8 cellular contexts compared by ENCODE assay signal in the genomic region with DNA sequence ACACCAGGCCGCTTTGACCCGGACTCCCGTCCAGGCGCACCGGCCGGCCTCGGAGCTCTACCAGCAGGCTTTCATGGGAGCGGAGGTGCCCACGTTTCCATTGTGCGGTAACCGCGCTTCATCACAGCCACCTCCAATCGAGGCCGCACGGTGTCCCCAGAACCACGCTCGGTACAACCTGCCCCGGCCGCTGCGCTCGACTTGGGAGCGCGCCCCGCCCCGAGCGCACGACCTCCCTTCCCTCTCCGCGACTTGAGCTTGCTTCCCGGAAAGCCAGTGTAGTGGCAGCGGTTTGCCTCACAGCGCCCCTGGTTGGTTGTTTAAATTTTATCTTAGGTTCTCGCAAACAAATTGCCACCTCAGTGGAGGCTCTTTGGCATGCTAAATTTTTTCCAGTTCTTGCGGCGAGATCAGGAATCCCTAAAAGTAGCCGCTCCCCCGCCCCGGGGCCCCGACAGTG. TPM values are rescaled to one million over a fixed set of nuclear protein-coding genes. Genes with fewer than 3 reads are reported as not detected.
DNase-seq lines count a peak whose midpoint lies in the region; ATAC-seq, FAIRE-seq and TF ChIP-seq lines count a peak whose summit lies in the region.

No MANE protein-coding gene starts in this region.

- under 1% methylated on average over 38 of the region's 39 CpGs for WGBS in A549 (ENCODE audit: missing lambda C conversion rate)
- under 1% methylated on average over 39 of the region's 39 CpGs for WGBS in right cardiac atrium

- TF ChIP-seq CTCF in A549 (IDR thresholded peaks at IDR 0.05) = no peak; the same call in 2 of the 3 replicates
- peak; percentile 31 for TF ChIP-seq CTCF in GM12865 (IDR thresholded peaks at IDR 0.05; ENCODE audit: insufficient read depth, low read depth, low read length, missing control alignments)

- CTCF ChIA-PET in A549 (lab: Yijun Ruan, JAX) = interaction anchor here (0.5 to 4.7 kb wide), 49 partner anchors 8 to 1248 kb away, joined by 3 to 45 read pairs (median 4); no protein-coding TSS in a partner anchor

- TF ChIP-seq RAD21 in A549 (conservative IDR thresholded peaks at IDR 0.05 in 1 of 2, IDR thresholded peaks at IDR 0.05 in 1 of 2) = peak; percentile 45 to 60

- TF ChIP-seq EP300 in A549 (IDR thresholded peaks at IDR 0.05) = no peak

- H3K27me3 Mint-ChIP-seq in activated naive CD8-positive, alpha-beta T cell treated with anti-CD3 and anti-CD28 coated beads, Interleukin-2, amount 50 U/mL, for 24 hours = peaks cover 58% of the 10 kb centered on the region

- DNase-seq in A549 (ENCODE audit: low read depth in 1 of 2, low spot score in 1 of 2) = peak; percentile 75 to 93
- DNase-seq in GM12865 (ENCODE audit: low read depth) = peak; percentile 88
- peak; percentile 88 for DNase-seq in NCI-H510A treated with DMSO at 0.1 percent for 48 hours (lab: John Stamatoyannopoulos, UW)
- peak; percentile 69 for DNase-seq in activated naive CD8-positive, alpha-beta T cell treated with anti-CD3 and anti-CD28 coated beads, Interleukin-2, amount 50 U/mL, for 24 hours
- peak; percentile 82 to 94 (median 92) for DNase-seq in right cardiac atrium
- peak; percentile 95 for DNase-seq in retina

- peaks cover 35% of the 10 kb centered on the region for H3K4me1 Mint-ChIP-seq in activated naive CD8-positive, alpha-beta T cell treated with anti-CD3 and anti-CD28 coated beads, Interleukin-2, amount 50 U/mL, for 24 hours

- intact Hi-C loops in right cardiac atrium (cut with DNase I) = loop anchor here in 1 of 4 donors (5.0 kb wide), 1 partner anchor 36 kb away; no protein-coding TSS in a partner anchor

- peak overlapping the region; percentile 92 for H3K4me2 ChIP-seq in A549

- H3K27ac Mint-ChIP-seq in activated naive CD8-positive, alpha-beta T cell treated with anti-CD3 and anti-CD28 coated beads, Interleukin-2, amount 50 U/mL, for 24 hours = peak overlapping the region; percentile 87

- peaks cover 7% of the 10 kb centered on the region for H3K36me3 Mint-ChIP-seq in activated naive CD8-positive, alpha-beta T cell treated with anti-CD3 and anti-CD28 coated beads, Interleukin-2, amount 50 U/mL, for 24 hours (ENCODE audit: low read depth)

- H3K9me3 Mint-ChIP-seq in activated naive CD8-positive, alpha-beta T cell treated with anti-CD3 and anti-CD28 coated beads, Interleukin-2, amount 50 U/mL, for 24 hours = no peaks in the 10 kb centered on the region

- peak; percentile 76 to 85 for ATAC-seq in A549
- peak; percentile 46 for ATAC-seq in HG02885 (IDR thresholded peaks at IDR 0.05; ENCODE audit: poor library complexity, unreplicated experiment)
- peak; percentile 76 for ATAC-seq in activated naive CD8-positive, alpha-beta T cell treated with anti-CD3 and anti-CD28 coated beads, Interleukin-2, amount 50 U/mL, for 24 hours
- peak; percentile 78 to 86 for ATAC-seq in right cardiac atrium
- ATAC-seq in GM18861 (IDR thresholded peaks at IDR 0.05; ENCODE audit: unreplicated experiment) = no peak

- H3K4me1 ChIP-seq in A549 (peaks cover 22% of the 10 kb centered on the region), right cardiac atrium (ENCODE audit: control insufficient read depth, insufficient read depth, low read length) (peaks cover 2% of the 10 kb centered on the region)

- no peaks in the 10 kb centered on the region for H3K27me3 ChIP-seq in right cardiac atrium (ENCODE audit: control insufficient read depth, insufficient read depth)

- POLR2A ChIA-PET in A549 (lab: Yijun Ruan, JAX) = interaction anchor here (0.7 to 2.5 kb wide), 13 partner anchors 16 to 675 kb away, joined by 3 to 28 read pairs (median 4); a partner anchor contains a TSS

- H3K4me3 ChIP-seq in A549 (peak overlapping the region; percentile 62), GM12865 (ENCODE audit: low read depth, low read length) (peak overlapping the region; percentile 58), right cardiac atrium (ENCODE audit: low read length) (peak overlapping the region; percentile 66)

- H3K27ac ChIP-seq in A549 = peak overlapping the region; percentile 84 to 93
- H3K27ac ChIP-seq in right cardiac atrium (ENCODE audit: low read length) = peak overlapping the region; percentile 6

- TF ChIP-seq POLR2A in A549 (IDR thresholded peaks at IDR 0.05; ENCODE audit: low read length) = peak; percentile 49; the same call in 1 of the 2 replicates

- peak overlapping the region; percentile 71 for H3K4me3 Mint-ChIP-seq in activated naive CD8-positive, alpha-beta T cell treated with anti-CD3 and anti-CD28 coated beads, Interleukin-2, amount 50 U/mL, for 24 hours

- H3K9me3 ChIP-seq in A549 (no peaks in the 10 kb centered on the region), right cardiac atrium (ENCODE audit: control insufficient read depth, low read length) (no peaks in the 10 kb centered on the region)

- FAIRE-seq in A549 (lab: Jason Lieb, UNC) = no peak

TF ChIP-seq in A549, 52 proteins besides CTCF, POLR2A, EP300 and RAD21:
- TF ChIP-seq, protein P1, sequence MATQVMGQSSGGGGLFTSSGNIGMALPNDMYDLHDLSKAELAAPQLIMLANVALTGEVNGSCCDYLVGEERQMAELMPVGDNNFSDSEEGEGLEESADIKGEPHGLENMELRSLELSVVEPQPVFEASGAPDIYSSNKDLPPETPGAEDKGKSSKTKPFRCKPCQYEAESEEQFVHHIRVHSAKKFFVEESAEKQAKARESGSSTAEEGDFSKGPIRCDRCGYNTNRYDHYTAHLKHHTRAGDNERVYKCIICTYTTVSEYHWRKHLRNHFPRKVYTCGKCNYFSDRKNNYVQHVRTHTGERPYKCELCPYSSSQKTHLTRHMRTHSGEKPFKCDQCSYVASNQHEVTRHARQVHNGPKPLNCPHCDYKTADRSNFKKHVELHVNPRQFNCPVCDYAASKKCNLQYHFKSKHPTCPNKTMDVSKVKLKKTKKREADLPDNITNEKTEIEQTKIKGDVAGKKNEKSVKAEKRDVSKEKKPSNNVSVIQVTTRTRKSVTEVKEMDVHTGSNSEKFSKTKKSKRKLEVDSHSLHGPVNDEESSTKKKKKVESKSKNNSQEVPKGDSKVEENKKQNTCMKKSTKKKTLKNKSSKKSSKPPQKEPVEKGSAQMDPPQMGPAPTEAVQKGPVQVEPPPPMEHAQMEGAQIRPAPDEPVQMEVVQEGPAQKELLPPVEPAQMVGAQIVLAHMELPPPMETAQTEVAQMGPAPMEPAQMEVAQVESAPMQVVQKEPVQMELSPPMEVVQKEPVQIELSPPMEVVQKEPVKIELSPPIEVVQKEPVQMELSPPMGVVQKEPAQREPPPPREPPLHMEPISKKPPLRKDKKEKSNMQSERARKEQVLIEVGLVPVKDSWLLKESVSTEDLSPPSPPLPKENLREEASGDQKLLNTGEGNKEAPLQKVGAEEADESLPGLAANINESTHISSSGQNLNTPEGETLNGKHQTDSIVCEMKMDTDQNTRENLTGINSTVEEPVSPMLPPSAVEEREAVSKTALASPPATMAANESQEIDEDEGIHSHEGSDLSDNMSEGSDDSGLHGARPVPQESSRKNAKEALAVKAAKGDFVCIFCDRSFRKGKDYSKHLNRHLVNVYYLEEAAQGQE (IDR thresholded peaks at IDR 0.05) = no peak
- TF ChIP-seq CBX8 (IDR thresholded peaks at IDR 0.05) = peak; percentile 59; the same call in 1 of the 2 replicates
- TF ChIP-seq TFCP2L1 (CRISPR knock-in tag; IDR thresholded peaks at IDR 0.05) = no peak
- TF ChIP-seq HDAC2 (IDR thresholded peaks at IDR 0.05) = peak; percentile 82; the same call in 1 of the 2 replicates
- no peak for TF ChIP-seq CBX2 (IDR thresholded peaks at IDR 0.05; ENCODE audit: borderline replicate concordance, low read depth)
- TF ChIP-seq EHF (CRISPR knock-in tag; IDR thresholded peaks at IDR 0.05) = 0 out of 2 replicates have a peak, but pooled peaks have one; percentile 18
- TF ChIP-seq, protein P2, sequence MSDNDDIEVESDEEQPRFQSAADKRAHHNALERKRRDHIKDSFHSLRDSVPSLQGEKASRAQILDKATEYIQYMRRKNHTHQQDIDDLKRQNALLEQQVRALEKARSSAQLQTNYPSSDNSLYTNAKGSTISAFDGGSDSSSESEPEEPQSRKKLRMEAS (IDR thresholded peaks at IDR 0.05) = peak; percentile 72
- 0 out of 2 replicates have a peak, but pooled peaks have one; percentile 48 for TF ChIP-seq TP53 (CRISPR knock-in tag; IDR thresholded peaks at IDR 0.05)
- TF ChIP-seq HEYL (CRISPR knock-in tag; IDR thresholded peaks at IDR 0.05) = no peak
- TF ChIP-seq MYC (IDR thresholded peaks at IDR 0.05; ENCODE audit: borderline replicate concordance, low read length) = 0 out of 2 replicates have a peak, but pooled peaks have one; percentile 31
- TF ChIP-seq HOXB5 (CRISPR knock-in tag; IDR thresholded peaks at IDR 0.05) = no peak

RNA-seq across cellular contexts. Expression of a gene that starts 0.3 kb away (rescaled TPM):
- polyA plus RNA-seq in A549 (2011; rRNA removed) (13.1 and 13.2 TPM in 2 replicates), A549 (2017; fragmentation: RNase III; extraction: RNeasy Plus Mini Kit Qiagen cat#74134 plus additional on column Dnase treatment) (4.4 to 5.5 TPM (median 5.3 TPM) in 3 replicates), right cardiac atrium (10.1 TPM)
- 14.6 and 20.8 TPM in 2 replicates for polyA plus RNA-seq in A549 (2012; cell fraction: cytosol; rRNA removed)
- polyA plus RNA-seq in A549 (2012; cell fraction: nucleus; rRNA removed) = 28.1 and 45.8 TPM in 2 replicates
- polyA minus RNA-seq in A549 (2011; rRNA and poly(A)+ RNA removed) = 29.1 and 30.7 TPM in 2 replicates
- total RNA-seq in right cardiac atrium = 100 to 1,000 TPM in 1 of 4 donors, 10 to 100 TPM in 3; 43.7 to 142 (median 53.4) TPM
